8 cellular contexts compared by ENCODE assay signal in genomic region chr7:66591801-66592596, GRCh38. TPM values are rescaled to one million over a fixed set of nuclear protein-coding genes. Genes with fewer than 3 reads are reported as not detected.
DNase-seq lines count a peak whose midpoint lies in the region; ATAC-seq and TF ChIP-seq lines count a peak whose summit lies in the region.

No MANE protein-coding gene starts in this region.

- ATAC-seq in HG03439 (IDR thresholded peaks at IDR 0.05; ENCODE audit: unreplicated experiment): peak; percentile 97
- ATAC-seq in left lobe of liver: peak; percentile 98

- peaks cover 1% of the 10 kb centered on the region; the same call in 1 of the 2 replicates for H3K36me3 ChIP-seq in BE2C

- TF ChIP-seq CTCF in BE2C (IDR thresholded peaks at IDR 0.05; ENCODE audit: low read depth, low read length) (no peak), coronary artery (IDR thresholded peaks at IDR 0.05) (no peak)

- H3K9me3 ChIP-seq in BE2C: no peaks in the 10 kb centered on the region

- peaks cover 2% of the 10 kb centered on the region for H3K9me3 Mint-ChIP-seq in activated CD4-positive, alpha-beta T cell treated with anti-CD3 and anti-CD28 coated beads, Interleukin-2, amount 10 ng/mL, durations not matched to agents 24 days and 14 days

- H3K27ac Mint-ChIP-seq in activated CD4-positive, alpha-beta T cell treated with anti-CD3 and anti-CD28 coated beads, Interleukin-2, amount 10 ng/mL, durations not matched to agents 24 days and 14 days: peak overlapping the region; percentile 95

- peak overlapping the region; percentile 90 to 99 for H3K27ac ChIP-seq in coronary artery

- no peaks in the 10 kb centered on the region for H3K27me3 ChIP-seq in BE2C

- peak overlapping the region; percentile 92 for H3K4me3 ChIP-seq in BE2C (ENCODE audit: low read depth, low read length)
- H3K4me3 ChIP-seq in coronary artery: peak overlapping the region; percentile 99

- DNase-seq in BE2C: peak; percentile 92
- peak; percentile 91 for DNase-seq in GM19238 (ENCODE audit: insufficient read length, low spot score)
- DNase-seq in NCI-H510A (lab: John Stamatoyannopoulos, UW): peak; percentile 89
- DNase-seq in activated CD4-positive, alpha-beta T cell treated with anti-CD3 and anti-CD28 coated beads, Interleukin-2, amount 10 ng/mL, durations not matched to agents 24 days and 14 days: peak; percentile 97
- peak; percentile 95 for DNase-seq in coronary artery (ENCODE audit: low spot score)
- DNase-seq in left lobe of liver (ENCODE audit: low spot score): peak; percentile 94
- peak; percentile 91 to 93 for DNase-seq in stimulated activated CD4-positive, alpha-beta T cell treated with anti-CD3 and anti-CD28 coated beads, Interleukin-2, amount 100 ng/mL, for 24 hours

- intact Hi-C loops in activated CD4-positive, alpha-beta T cell treated with anti-CD3 and anti-CD28 coated beads, Interleukin-2, amount 10 ng/mL, durations not matched to agents 24 days and 14 days (cut with micrococcal nuclease): loop anchor here (1.0 to 2.0 kb wide), 5 partner anchors 36 to 329 kb away; partner anchors contain the start of genes KCTD7, RABGEF1 and TMEM248

- H3K36me3 Mint-ChIP-seq in activated CD4-positive, alpha-beta T cell treated with anti-CD3 and anti-CD28 coated beads, Interleukin-2, amount 10 ng/mL, durations not matched to agents 24 days and 14 days (ENCODE audit: low read depth): peaks cover 6% of the 10 kb centered on the region

- H3K4me1 ChIP-seq in BE2C: peaks cover 6% of the 10 kb centered on the region

- H3K27me3 Mint-ChIP-seq in activated CD4-positive, alpha-beta T cell treated with anti-CD3 and anti-CD28 coated beads, Interleukin-2, amount 10 ng/mL, durations not matched to agents 24 days and 14 days: no peaks in the 10 kb centered on the region

- H3K4me1 Mint-ChIP-seq in activated CD4-positive, alpha-beta T cell treated with anti-CD3 and anti-CD28 coated beads, Interleukin-2, amount 10 ng/mL, durations not matched to agents 24 days and 14 days: peaks cover 33% of the 10 kb centered on the region

- peak overlapping the region; percentile 98 for H3K4me3 Mint-ChIP-seq in activated CD4-positive, alpha-beta T cell treated with anti-CD3 and anti-CD28 coated beads, Interleukin-2, amount 10 ng/mL, durations not matched to agents 24 days and 14 days

RNA-seq across cellular contexts. Expression of gene KCTD7, which starts 36.7 kb away (rescaled TPM):
- 16.5 TPM for polyA plus RNA-seq in BE2C (2012; ENCODE audit: insufficient read depth, insufficient read length, low read depth)
- total RNA-seq in activated CD4-positive, alpha-beta T cell treated with anti-CD3 and anti-CD28 coated beads, Interleukin-2, amount 10 ng/mL, durations not matched to agents 24 days and 14 days: 8.9 and 9.2 TPM in 2 replicates
- 3.1 TPM for total RNA-seq in left lobe of liver

Comparison
In these comparisons a context has a peak if more than half of its experiments do, and no peak if none do; other contexts are left out.
1. Peak in every context shown above with its lines: DNase-seq, ATAC-seq, H3K4me3 ChIP-seq and H3K27ac ChIP-seq.